ENCODE assay signal across 8 cellular contexts in the genomic region with DNA sequence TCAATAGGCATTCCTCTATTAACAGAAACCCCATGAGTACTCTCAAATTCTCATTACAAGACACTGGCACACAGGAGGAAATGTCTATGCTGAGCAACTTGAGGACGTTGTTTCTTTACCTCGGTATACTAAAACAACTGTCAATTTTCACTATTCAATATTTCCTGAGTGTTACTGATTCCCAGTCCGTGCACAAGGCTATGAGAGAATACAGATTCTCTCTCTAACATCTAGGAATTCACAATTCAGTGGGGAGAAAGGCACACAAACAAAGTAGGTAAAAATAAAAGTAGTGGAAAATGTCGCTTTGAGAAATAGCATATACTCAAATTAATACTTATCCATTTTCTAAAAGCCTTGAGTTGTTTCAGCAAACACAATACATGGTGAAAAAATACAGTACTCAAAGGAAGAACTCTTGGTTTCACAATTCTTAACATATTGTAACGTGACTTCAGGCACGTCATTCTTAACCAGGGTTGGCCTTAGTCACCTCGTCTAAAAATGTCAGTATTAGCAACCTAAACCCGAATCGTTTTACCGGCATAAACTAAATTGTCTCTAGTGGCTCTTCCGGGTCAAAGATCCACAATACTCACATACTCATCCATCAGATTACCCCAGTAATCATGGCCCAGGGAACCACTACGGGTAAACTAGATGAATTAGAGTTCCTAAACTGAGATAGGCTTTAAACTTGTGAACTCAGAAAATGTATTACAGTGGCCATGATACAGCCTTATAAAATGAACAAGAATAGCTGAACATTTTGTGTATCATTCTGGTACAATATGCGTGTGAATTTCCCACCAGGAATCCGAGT. TPM values are rescaled to one million over a fixed set of nuclear protein-coding genes. Genes with fewer than 3 reads are reported as not detected.
DNase-seq lines count a peak whose midpoint lies in the region; ATAC-seq and TF ChIP-seq lines count a peak whose summit lies in the region.

No MANE protein-coding gene starts in this region.

- H3K27me3 ChIP-seq in endodermal cell (ENCODE audit: control insufficient read depth, insufficient read depth, low read length, poor library complexity, severe bottlenecking) = no peaks in the 10 kb centered on the region
- H3K27me3 ChIP-seq in naive thymus-derived CD4-positive, alpha-beta T cell (ENCODE audit: control insufficient read depth in 2 of 2, insufficient read depth in 2 of 2, low read length in 2 of 2) = no peaks in the 10 kb centered on the region

- WGBS in endodermal cell (ENCODE audit: insufficient coverage in 1 of 2, insufficient read length in 1 of 2), 2 experiments = 5 to 11% methylated on average over 7 to 14 of the region's 14 CpGs

- H3K4me3 Mint-ChIP-seq in T-helper 17 cell = peak overlapping the region; percentile 98
- H3K4me3 Mint-ChIP-seq in endodermal cell = peak overlapping the region; percentile 89
- H3K4me3 Mint-ChIP-seq in naive thymus-derived CD4-positive, alpha-beta T cell = peak overlapping the region; percentile 98 to 99 (median 98)

- no peaks in the 10 kb centered on the region for H3K27me3 Mint-ChIP-seq in T-helper 17 cell
- H3K27me3 Mint-ChIP-seq in endodermal cell (ENCODE audit: insufficient read depth) = no peaks in the 10 kb centered on the region
- peaks cover 0 to 2% (median 0%) of the 10 kb centered on the region in 5 donors for H3K27me3 Mint-ChIP-seq in naive thymus-derived CD4-positive, alpha-beta T cell

- DNase-seq in GM13976 (ENCODE audit: low spot score) = peak; percentile 40
- no peak for DNase-seq in T-helper 17 cell
- no peak for DNase-seq in endodermal cell
- DNase-seq in naive thymus-derived CD4-positive, alpha-beta T cell = peak in 7 of 9 donors; percentile 18 to 52 (median 39)
- DNase-seq in stimulated activated CD8-positive, alpha-beta memory T cell treated with anti-CD3 and anti-CD28 coated beads, Interleukin-4, amount 100 ng/mL, for 48 hours = no peak
- no peak for DNase-seq in GF-D8 (lab: John Stamatoyannopoulos, UW)

- H3K36me3 Mint-ChIP-seq in T-helper 17 cell (ENCODE audit: low read depth) = peaks cover 3% of the 10 kb centered on the region
- H3K36me3 Mint-ChIP-seq in endodermal cell (ENCODE audit: low read depth) = peaks cover 3% of the 10 kb centered on the region
- H3K36me3 Mint-ChIP-seq in naive thymus-derived CD4-positive, alpha-beta T cell = peaks cover 0 to 5% (median 0%) of the 10 kb centered on the region in 5 donors

- peaks cover 4% of the 10 kb centered on the region for H3K4me1 ChIP-seq in endodermal cell (ENCODE audit: control insufficient read depth, insufficient read depth, low read length)
- H3K4me1 ChIP-seq in naive thymus-derived CD4-positive, alpha-beta T cell (ENCODE audit: control insufficient read depth in 2 of 2, insufficient read depth in 2 of 2, low read length in 2 of 2) = peaks cover 18 to 20% of the 10 kb centered on the region in 2 donors

- CTCF ChIA-PET in naive thymus-derived CD4-positive, alpha-beta T cell (lab: Charles Lee) = interaction anchor here (2.1 kb wide), 1 partner anchor 89 kb away, joined by 9 read pairs; no protein-coding TSS in a partner anchor

- H3K27ac Mint-ChIP-seq in T-helper 17 cell = peak overlapping the region; percentile 95
- peak overlapping the region; percentile 95 for H3K27ac Mint-ChIP-seq in endodermal cell
- peak overlapping the region; percentile 86 to 98 (median 96) for H3K27ac Mint-ChIP-seq in naive thymus-derived CD4-positive, alpha-beta T cell

- H3K4me1 Mint-ChIP-seq in T-helper 17 cell (peaks cover 27% of the 10 kb centered on the region), endodermal cell (peaks cover 22% of the 10 kb centered on the region)
- H3K4me1 Mint-ChIP-seq in naive thymus-derived CD4-positive, alpha-beta T cell = peaks cover 26 to 59% (median 52%) of the 10 kb centered on the region in 7 donors

- H3K9me3 ChIP-seq in T-helper 17 cell (ENCODE audit: control insufficient read depth, low read length, poor library complexity, severe bottlenecking) (no peaks in the 10 kb centered on the region), endodermal cell (ENCODE audit: control insufficient read depth, low read length) (no peaks in the 10 kb centered on the region)
- H3K9me3 ChIP-seq in naive thymus-derived CD4-positive, alpha-beta T cell (ENCODE audit: control insufficient read depth in 2 of 3, low read length in 3 of 3) = no peaks in the 10 kb centered on the region

- H3K9me3 Mint-ChIP-seq in endodermal cell = no peaks in the 10 kb centered on the region
- H3K9me3 Mint-ChIP-seq in naive thymus-derived CD4-positive, alpha-beta T cell = peaks cover 0 to 1% (median 0%) of the 10 kb centered on the region in 11 donors

- TF ChIP-seq CTCF in 22Rv1 (IDR thresholded peaks at IDR 0.05) (no peak), GM13976 (IDR thresholded peaks at IDR 0.05; ENCODE audit: borderline replicate concordance, control extremely low read depth, extremely low read depth, insufficient read depth, missing control alignments) (no peak), endodermal cell (conservative IDR thresholded peaks at IDR 0.05) (no peak)

- H3K4me3 ChIP-seq in endodermal cell (ENCODE audit: low read length) = peak overlapping the region; percentile 86
- H3K4me3 ChIP-seq in naive thymus-derived CD4-positive, alpha-beta T cell (ENCODE audit: low read length) = peak overlapping the region; percentile 73

- intact Hi-C loops in naive thymus-derived CD4-positive, alpha-beta T cell (cut with micrococcal nuclease) = loop anchor here (1.0 to 10.0 kb wide), 4 partner anchors 54 to 1901 kb away; partner anchors contain the start of genes CCDC6 (in 1 of the 2) and ZWINT (in 1 of the 2)

- H3K9ac ChIP-seq in endodermal cell (ENCODE audit: extremely low read depth, low read length, poor library complexity, severe bottlenecking) = peak overlapping the region; percentile 50

- peak overlapping the region; percentile 97; the same call in 1 of the 2 replicates for H3K27ac ChIP-seq in 22Rv1
- no peak overlapping the region for H3K27ac ChIP-seq in endodermal cell (ENCODE audit: low read depth, low read length)
- peak overlapping the region; percentile 77 for H3K27ac ChIP-seq in naive thymus-derived CD4-positive, alpha-beta T cell (ENCODE audit: low read depth, low read length)

- POLR2A ChIA-PET in naive thymus-derived CD4-positive, alpha-beta T cell (lab: Charles Lee) = no interaction called here

- peak; percentile 17 for ATAC-seq in HG03442 (IDR thresholded peaks at IDR 0.05; ENCODE audit: unreplicated experiment)
- peak; percentile 10 for ATAC-seq in T-helper 17 cell
- ATAC-seq in naive thymus-derived CD4-positive, alpha-beta T cell = peak; percentile 19

- in situ Hi-C loops in GM13976 (cut with MboI; ENCODE audit: low sequenced_read_pairs, unreplicated experiment) = no loop called here

- H3K36me3 ChIP-seq in endodermal cell (ENCODE audit: control insufficient read depth, insufficient read depth, low read length) = no peaks in the 10 kb centered on the region
- H3K36me3 ChIP-seq in naive thymus-derived CD4-positive, alpha-beta T cell (ENCODE audit: control insufficient read depth in 2 of 3, insufficient read depth in 3 of 3, low read length in 3 of 3) = no peaks in the 10 kb centered on the region

RNA-seq across cellular contexts. Expression of gene IPMK, which starts 1.5 kb away (rescaled TPM):
- total RNA-seq in T-helper 17 cell = 1 to 10 TPM; 3.5 to 3.8 TPM
- 1 to 10 TPM; 9.3 to 9.4 TPM for total RNA-seq in endodermal cell
- polyA plus RNA-seq in endodermal cell (2013, experiment 1 of 2) = 7.4 TPM
- 8.4 TPM for polyA plus RNA-seq in endodermal cell (2013, experiment 2 of 2)
- 1 to 10 TPM; 3.7 to 6.4 (median 6.1) TPM for total RNA-seq in naive thymus-derived CD4-positive, alpha-beta T cell
- polyA plus RNA-seq in naive thymus-derived CD4-positive, alpha-beta T cell = 1 to 10 TPM; 1.6 to 1.8 TPM

RNA-seq across cellular contexts. Expression of gene CISD1, which starts 2.7 kb away (rescaled TPM):
- 1 to 10 TPM; 6.6 to 7.5 TPM for total RNA-seq in T-helper 17 cell
- 10 to 100 TPM; 33.9 to 39.0 TPM for total RNA-seq in endodermal cell
- 28.7 TPM for polyA plus RNA-seq in endodermal cell (2013, experiment 1 of 2)
- polyA plus RNA-seq in endodermal cell (2013, experiment 2 of 2) = 32.6 TPM
- total RNA-seq in naive thymus-derived CD4-positive, alpha-beta T cell = 10 to 100 TPM in 2 of 5 experiments, 1 to 10 TPM in 3; 5.1 to 45.7 (median 9.2) TPM
- 10 to 100 TPM; 44.7 to 60.4 TPM for polyA plus RNA-seq in naive thymus-derived CD4-positive, alpha-beta T cell

Comparison
In these comparisons a context has a peak if more than half of its experiments do, and no peak if none do; other contexts are left out.
1. DNase-seq: peak in GM13976 (single experiment) and naive thymus-derived CD4-positive, alpha-beta T cell (7 of 9); none in T-helper 17 cell (0 of 3), endodermal cell (single experiment), stimulated activated CD8-positive, alpha-beta memory T cell treated with anti-CD3 and anti-CD28 coated beads, Interleukin-4, amount 100 ng/mL, for 48 hours (single experiment) and GF-D8 (single experiment).
2. Peak in every context shown above with its lines, with median percentiles within 50 percentile points of each other: ATAC-seq, H3K27ac Mint-ChIP-seq and H3K4me3 Mint-ChIP-seq.